Comparison of ENCODE assay signal across 1 cellular context in the genomic region with DNA sequence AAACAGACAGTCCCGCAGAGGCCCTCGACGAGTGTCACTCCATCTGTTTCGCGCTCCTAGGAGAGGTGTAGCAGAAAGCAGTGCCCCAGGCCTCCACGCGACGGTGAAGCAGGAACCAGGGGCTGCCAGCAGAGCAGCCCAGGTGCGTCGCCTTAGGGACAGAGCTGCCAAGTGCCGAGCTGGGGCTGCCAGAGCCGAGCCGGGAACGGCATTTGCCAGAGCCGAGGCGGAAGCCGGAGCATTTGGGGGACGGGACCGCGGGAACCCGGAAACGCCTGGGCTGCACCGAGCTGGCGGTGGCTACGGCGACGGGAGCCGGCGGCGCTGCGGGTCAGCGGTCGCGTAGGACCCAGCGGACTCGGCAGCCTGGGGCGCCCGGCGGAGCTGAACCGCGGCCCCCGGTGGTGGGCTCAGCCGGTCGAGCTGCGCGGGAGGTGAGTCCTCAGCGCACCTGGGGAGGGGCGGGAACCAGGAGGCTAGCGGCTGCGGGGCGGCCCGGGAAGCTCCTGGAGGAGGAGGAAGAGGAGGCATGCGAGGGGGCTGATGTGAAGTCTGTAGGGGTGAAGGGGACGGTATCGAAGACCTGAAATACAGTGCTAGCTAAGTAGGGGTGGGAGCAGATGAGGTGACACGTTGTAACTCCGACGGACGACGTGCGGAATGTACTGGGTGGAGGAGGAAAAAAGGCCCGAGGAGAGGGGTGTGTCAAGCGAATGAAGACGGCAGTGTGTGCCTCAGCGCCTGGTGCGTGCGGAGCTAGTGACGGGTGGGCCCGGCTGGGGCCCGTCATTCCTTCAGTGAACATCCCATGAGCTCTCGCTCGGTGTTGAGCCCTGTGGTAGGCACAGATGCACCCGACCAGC.
TF ChIP-seq lines count a peak whose summit lies in the region.

A gene (plus strand): TSS at position 268 of the 863 bp plus-strand sequence. CDS start 23,559 bp downstream, outside the sequence.

TF ChIP-seq in HepG2, 621 proteins besides CTCF, POLR2A, EP300 and RAD21 (continued from another document and continues in another):
- TF ChIP-seq TCF7L2 (IDR thresholded peaks at IDR 0.05; ENCODE audit: low read depth, low read length) (no peak), RAD51 (IDR thresholded peaks at IDR 0.05; ENCODE audit: borderline replicate concordance) (no peak), SRSF1 (optimal IDR thresholded peaks at IDR 0.05; ENCODE audit: low read depth, low read length) (peak; percentile 49), ZNF296 (CRISPR knock-in tag; conservative IDR thresholded peaks at IDR 0.05) (no peak), NPAS2 (CRISPR knock-in tag; IDR thresholded peaks at IDR 0.05; ENCODE audit: borderline replicate concordance) (no peak), ZNF607 (CRISPR knock-in tag; IDR thresholded peaks at IDR 0.05; ENCODE audit: borderline replicate concordance) (peak; percentile 85; the same call in 1 of the 2 replicates), ZSCAN22 (CRISPR knock-in tag; IDR thresholded peaks at IDR 0.05) (0 out of 2 replicates have a peak, but pooled peaks have one; percentile 58), SMARCE1 (IDR thresholded peaks at IDR 0.05; ENCODE audit: borderline replicate concordance) (no peak), ZFP82 (CRISPR knock-in tag; IDR thresholded peaks at IDR 0.05; ENCODE audit: borderline replicate concordance) (peak; percentile 99), ZKSCAN1 (IDR thresholded peaks at IDR 0.05; ENCODE audit: low read length) (no peak), ATM (IDR thresholded peaks at IDR 0.05; ENCODE audit: borderline replicate concordance) (no peak), ZNF737 (CRISPR knock-in tag; IDR thresholded peaks at IDR 0.05; ENCODE audit: borderline replicate concordance) (no peak; the same call in 1 of the 2 replicates), ZNF335 (CRISPR knock-in tag; IDR thresholded peaks at IDR 0.05) (peak; percentile 92; the same call in 1 of the 2 replicates), BORCS8-MEF2B (CRISPR knock-in tag; IDR thresholded peaks at IDR 0.05) (peak; percentile 94), KDM6A (CRISPR knock-in tag; IDR thresholded peaks at IDR 0.05; ENCODE audit: low read depth) (no peak; the same call in 1 of the 2 replicates), ZBTB8A (CRISPR knock-in tag; IDR thresholded peaks at IDR 0.05; ENCODE audit: borderline replicate concordance, low read depth) (0 out of 2 replicates have a peak, but pooled peaks have one; percentile 72), ZNF207 (IDR thresholded peaks at IDR 0.05; ENCODE audit: borderline replicate concordance) (no peak), ZNF460 (CRISPR knock-in tag; IDR thresholded peaks at IDR 0.05; ENCODE audit: borderline replicate concordance) (peak; percentile 77), KDM5B (CRISPR knock-in tag; IDR thresholded peaks at IDR 0.05; ENCODE audit: borderline replicate concordance) (peak; percentile 99), GATAD2A (CRISPR knock-in tag; IDR thresholded peaks at IDR 0.05) (peak; percentile 71), ZSCAN9 (CRISPR knock-in tag; IDR thresholded peaks at IDR 0.05; ENCODE audit: borderline replicate concordance) (peak; percentile 85), IRX3 (CRISPR knock-in tag; IDR thresholded peaks at IDR 0.05; ENCODE audit: borderline replicate concordance, low read depth) (peak; percentile 72; the same call in 1 of the 2 replicates), ZNF124 (CRISPR knock-in tag; IDR thresholded peaks at IDR 0.05) (peak; percentile 91), ZNF432 (CRISPR knock-in tag; IDR thresholded peaks at IDR 0.05; ENCODE audit: borderline replicate concordance) (no peak), ZBTB1 (CRISPR knock-in tag; IDR thresholded peaks at IDR 0.05; ENCODE audit: borderline replicate concordance) (peak; percentile 83; the same call in 1 of the 2 replicates), ATF1 (CRISPR knock-in tag; IDR thresholded peaks at IDR 0.05) (no peak)
- TF ChIP-seq, protein P1, sequence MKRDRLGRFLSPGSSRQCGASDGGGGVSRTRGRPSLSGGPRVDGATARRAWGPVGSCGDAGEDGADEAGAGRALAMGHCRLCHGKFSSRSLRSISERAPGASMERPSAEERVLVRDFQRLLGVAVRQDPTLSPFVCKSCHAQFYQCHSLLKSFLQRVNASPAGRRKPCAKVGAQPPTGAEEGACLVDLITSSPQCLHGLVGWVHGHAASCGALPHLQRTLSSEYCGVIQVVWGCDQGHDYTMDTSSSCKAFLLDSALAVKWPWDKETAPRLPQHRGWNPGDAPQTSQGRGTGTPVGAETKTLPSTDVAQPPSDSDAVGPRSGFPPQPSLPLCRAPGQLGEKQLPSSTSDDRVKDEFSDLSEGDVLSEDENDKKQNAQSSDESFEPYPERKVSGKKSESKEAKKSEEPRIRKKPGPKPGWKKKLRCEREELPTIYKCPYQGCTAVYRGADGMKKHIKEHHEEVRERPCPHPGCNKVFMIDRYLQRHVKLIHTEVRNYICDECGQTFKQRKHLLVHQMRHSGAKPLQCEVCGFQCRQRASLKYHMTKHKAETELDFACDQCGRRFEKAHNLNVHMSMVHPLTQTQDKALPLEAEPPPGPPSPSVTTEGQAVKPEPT (CRISPR knock-in tag; IDR thresholded peaks at IDR 0.05; ENCODE audit: low read depth): peak; percentile 92
- TF ChIP-seq, protein P2, sequence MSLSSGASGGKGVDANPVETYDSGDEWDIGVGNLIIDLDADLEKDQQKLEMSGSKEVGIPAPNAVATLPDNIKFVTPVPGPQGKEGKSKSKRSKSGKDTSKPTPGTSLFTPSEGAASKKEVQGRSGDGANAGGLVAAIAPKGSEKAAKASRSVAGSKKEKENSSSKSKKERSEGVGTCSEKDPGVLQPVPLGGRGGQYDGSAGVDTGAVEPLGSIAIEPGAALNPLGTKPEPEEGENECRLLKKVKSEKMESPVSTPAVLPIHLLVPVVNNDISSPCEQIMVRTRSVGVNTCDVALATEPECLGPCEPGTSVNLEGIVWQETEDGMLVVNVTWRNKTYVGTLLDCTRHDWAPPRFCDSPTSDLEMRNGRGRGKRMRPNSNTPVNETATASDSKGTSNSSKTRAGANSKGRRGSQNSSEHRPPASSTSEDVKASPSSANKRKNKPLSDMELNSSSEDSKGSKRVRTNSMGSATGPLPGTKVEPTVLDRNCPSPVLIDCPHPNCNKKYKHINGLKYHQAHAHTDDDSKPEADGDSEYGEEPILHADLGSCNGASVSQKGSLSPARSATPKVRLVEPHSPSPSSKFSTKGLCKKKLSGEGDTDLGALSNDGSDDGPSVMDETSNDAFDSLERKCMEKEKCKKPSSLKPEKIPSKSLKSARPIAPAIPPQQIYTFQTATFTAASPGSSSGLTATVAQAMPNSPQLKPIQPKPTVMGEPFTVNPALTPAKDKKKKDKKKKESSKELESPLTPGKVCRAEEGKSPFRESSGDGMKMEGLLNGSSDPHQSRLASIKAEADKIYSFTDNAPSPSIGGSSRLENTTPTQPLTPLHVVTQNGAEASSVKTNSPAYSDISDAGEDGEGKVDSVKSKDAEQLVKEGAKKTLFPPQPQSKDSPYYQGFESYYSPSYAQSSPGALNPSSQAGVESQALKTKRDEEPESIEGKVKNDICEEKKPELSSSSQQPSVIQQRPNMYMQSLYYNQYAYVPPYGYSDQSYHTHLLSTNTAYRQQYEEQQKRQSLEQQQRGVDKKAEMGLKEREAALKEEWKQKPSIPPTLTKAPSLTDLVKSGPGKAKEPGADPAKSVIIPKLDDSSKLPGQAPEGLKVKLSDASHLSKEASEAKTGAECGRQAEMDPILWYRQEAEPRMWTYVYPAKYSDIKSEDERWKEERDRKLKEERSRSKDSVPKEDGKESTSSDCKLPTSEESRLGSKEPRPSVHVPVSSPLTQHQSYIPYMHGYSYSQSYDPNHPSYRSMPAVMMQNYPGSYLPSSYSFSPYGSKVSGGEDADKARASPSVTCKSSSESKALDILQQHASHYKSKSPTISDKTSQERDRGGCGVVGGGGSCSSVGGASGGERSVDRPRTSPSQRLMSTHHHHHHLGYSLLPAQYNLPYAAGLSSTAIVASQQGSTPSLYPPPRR (CRISPR knock-in tag; IDR thresholded peaks at IDR 0.05; ENCODE audit: borderline replicate concordance): peak; percentile 80
- TF ChIP-seq, protein P3, sequence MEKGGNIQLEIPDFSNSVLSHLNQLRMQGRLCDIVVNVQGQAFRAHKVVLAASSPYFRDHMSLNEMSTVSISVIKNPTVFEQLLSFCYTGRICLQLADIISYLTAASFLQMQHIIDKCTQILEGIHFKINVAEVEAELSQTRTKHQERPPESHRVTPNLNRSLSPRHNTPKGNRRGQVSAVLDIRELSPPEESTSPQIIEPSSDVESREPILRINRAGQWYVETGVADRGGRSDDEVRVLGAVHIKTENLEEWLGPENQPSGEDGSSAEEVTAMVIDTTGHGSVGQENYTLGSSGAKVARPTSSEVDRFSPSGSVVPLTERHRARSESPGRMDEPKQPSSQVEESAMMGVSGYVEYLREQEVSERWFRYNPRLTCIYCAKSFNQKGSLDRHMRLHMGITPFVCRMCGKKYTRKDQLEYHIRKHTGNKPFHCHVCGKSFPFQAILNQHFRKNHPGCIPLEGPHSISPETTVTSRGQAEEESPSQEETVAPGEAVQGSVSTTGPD (CRISPR knock-in tag; IDR thresholded peaks at IDR 0.05): peak; percentile 83; the same call in 1 of the 2 replicates
- TF ChIP-seq, protein P4, sequence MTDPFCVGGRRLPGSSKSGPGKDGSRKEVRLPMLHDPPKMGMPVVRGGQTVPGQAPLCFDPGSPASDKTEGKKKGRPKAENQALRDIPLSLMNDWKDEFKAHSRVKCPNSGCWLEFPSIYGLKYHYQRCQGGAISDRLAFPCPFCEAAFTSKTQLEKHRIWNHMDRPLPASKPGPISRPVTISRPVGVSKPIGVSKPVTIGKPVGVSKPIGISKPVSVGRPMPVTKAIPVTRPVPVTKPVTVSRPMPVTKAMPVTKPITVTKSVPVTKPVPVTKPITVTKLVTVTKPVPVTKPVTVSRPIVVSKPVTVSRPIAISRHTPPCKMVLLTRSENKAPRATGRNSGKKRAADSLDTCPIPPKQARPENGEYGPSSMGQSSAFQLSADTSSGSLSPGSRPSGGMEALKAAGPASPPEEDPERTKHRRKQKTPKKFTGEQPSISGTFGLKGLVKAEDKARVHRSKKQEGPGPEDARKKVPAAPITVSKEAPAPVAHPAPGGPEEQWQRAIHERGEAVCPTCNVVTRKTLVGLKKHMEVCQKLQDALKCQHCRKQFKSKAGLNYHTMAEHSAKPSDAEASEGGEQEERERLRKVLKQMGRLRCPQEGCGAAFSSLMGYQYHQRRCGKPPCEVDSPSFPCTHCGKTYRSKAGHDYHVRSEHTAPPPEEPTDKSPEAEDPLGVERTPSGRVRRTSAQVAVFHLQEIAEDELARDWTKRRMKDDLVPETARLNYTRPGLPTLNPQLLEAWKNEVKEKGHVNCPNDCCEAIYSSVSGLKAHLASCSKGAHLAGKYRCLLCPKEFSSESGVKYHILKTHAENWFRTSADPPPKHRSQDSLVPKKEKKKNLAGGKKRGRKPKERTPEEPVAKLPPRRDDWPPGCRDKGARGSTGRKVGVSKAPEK (CRISPR knock-in tag; IDR thresholded peaks at IDR 0.05; ENCODE audit: borderline replicate concordance): 0 out of 2 replicates have a peak, but pooled peaks have one; percentile 44
- TF ChIP-seq, protein P5, sequence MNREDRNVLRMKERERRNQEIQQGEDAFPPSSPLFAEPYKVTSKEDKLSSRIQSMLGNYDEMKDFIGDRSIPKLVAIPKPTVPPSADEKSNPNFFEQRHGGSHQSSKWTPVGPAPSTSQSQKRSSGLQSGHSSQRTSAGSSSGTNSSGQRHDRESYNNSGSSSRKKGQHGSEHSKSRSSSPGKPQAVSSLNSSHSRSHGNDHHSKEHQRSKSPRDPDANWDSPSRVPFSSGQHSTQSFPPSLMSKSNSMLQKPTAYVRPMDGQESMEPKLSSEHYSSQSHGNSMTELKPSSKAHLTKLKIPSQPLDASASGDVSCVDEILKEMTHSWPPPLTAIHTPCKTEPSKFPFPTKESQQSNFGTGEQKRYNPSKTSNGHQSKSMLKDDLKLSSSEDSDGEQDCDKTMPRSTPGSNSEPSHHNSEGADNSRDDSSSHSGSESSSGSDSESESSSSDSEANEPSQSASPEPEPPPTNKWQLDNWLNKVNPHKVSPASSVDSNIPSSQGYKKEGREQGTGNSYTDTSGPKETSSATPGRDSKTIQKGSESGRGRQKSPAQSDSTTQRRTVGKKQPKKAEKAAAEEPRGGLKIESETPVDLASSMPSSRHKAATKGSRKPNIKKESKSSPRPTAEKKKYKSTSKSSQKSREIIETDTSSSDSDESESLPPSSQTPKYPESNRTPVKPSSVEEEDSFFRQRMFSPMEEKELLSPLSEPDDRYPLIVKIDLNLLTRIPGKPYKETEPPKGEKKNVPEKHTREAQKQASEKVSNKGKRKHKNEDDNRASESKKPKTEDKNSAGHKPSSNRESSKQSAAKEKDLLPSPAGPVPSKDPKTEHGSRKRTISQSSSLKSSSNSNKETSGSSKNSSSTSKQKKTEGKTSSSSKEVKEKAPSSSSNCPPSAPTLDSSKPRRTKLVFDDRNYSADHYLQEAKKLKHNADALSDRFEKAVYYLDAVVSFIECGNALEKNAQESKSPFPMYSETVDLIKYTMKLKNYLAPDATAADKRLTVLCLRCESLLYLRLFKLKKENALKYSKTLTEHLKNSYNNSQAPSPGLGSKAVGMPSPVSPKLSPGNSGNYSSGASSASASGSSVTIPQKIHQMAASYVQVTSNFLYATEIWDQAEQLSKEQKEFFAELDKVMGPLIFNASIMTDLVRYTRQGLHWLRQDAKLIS (CRISPR knock-in tag; IDR thresholded peaks at IDR 0.05): 0 out of 2 replicates have a peak, but pooled peaks have one; percentile 67
- TF ChIP-seq, protein P6, sequence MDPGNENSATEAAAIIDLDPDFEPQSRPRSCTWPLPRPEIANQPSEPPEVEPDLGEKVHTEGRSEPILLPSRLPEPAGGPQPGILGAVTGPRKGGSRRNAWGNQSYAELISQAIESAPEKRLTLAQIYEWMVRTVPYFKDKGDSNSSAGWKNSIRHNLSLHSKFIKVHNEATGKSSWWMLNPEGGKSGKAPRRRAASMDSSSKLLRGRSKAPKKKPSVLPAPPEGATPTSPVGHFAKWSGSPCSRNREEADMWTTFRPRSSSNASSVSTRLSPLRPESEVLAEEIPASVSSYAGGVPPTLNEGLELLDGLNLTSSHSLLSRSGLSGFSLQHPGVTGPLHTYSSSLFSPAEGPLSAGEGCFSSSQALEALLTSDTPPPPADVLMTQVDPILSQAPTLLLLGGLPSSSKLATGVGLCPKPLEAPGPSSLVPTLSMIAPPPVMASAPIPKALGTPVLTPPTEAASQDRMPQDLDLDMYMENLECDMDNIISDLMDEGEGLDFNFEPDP (CRISPR knock-in tag; conservative IDR thresholded peaks at IDR 0.05): no peak
